ENCODE assay signal across 1 cellular context in genomic region chr5:136075339-136075885, GRCh38.
TF ChIP-seq lines count a peak whose summit lies in the region.

No MANE protein-coding gene starts in this region.

TF ChIP-seq in H1, 55 proteins besides CTCF, POLR2A, EP300 and RAD21:
- TF ChIP-seq TCF12 (IDR thresholded peaks at IDR 0.05; ENCODE audit: low read depth, low read length) (peak; percentile 14; the same call in 1 of the 2 replicates), TEAD4 (IDR thresholded peaks at IDR 0.05; ENCODE audit: low read depth, low read length) (peak; percentile 15; the same call in 1 of the 2 replicates), CHD2 (IDR thresholded peaks at IDR 0.05; ENCODE audit: low read length) (no peak)
